In genomic region chr1:243851765-243852164, GRCh38 we compare ENCODE assay signal across 9 cellular contexts. TPM values are rescaled to one million over a fixed set of nuclear protein-coding genes. Genes with fewer than 3 reads are reported as not detected.
DNase-seq lines count a peak whose midpoint lies in the region; ATAC-seq and TF ChIP-seq lines count a peak whose summit lies in the region.
"Had no signal": no experiment of that assay in that cellular context is flagged by ENCODE, and none has a peak within 500 bp of the region (broad histone marks: within the 10 kb centered on the region; RNA-seq: fewer than 3 reads in every experiment).

No MANE protein-coding gene starts in this region.

- ATAC-seq in T-cell (replicated peaks in 1 of 4) (no peak), HG02642 (IDR thresholded peaks at IDR 0.05; ENCODE audit: poor library complexity, unreplicated experiment) (no peak)

- POLR2A ChIA-PET in T-cell (lab: Charles Lee): no interaction called here

- H3K27me3 Mint-ChIP-seq in activated naive CD4-positive, alpha-beta T cell treated with anti-CD3 and anti-CD28 coated beads, Interleukin-2, amount 50 U/mL, for 24 hours: no peaks in the 10 kb centered on the region
- peaks cover 2 to 4% of the 10 kb centered on the region in 2 donors for H3K27me3 Mint-ChIP-seq in T-cell

- no peak overlapping the region for H3K27ac ChIP-seq in stomach smooth muscle (ENCODE audit: low read length)

- CTCF ChIA-PET in T-cell (lab: Charles Lee): interaction anchor here in 1 of 2 donors (0.8 kb wide), 1 partner anchor 223 kb away, joined by 3 read pairs; no protein-coding TSS in a partner anchor

- H3K27me3 ChIP-seq in stomach smooth muscle (ENCODE audit: control insufficient read depth in 1 of 2, insufficient read depth in 2 of 2, low read length in 2 of 2): no peaks in the 10 kb centered on the region
- H3K27me3 ChIP-seq: tibial artery had no signal

- peaks cover 2% of the 10 kb centered on the region for H3K4me1 ChIP-seq in stomach smooth muscle (ENCODE audit: control insufficient read depth, insufficient read depth, low read length)

- H3K9me3 Mint-ChIP-seq in activated naive CD4-positive, alpha-beta T cell treated with anti-CD3 and anti-CD28 coated beads, Interleukin-2, amount 50 U/mL, for 24 hours: no peaks in the 10 kb centered on the region
- H3K9me3 Mint-ChIP-seq in T-cell: no peaks in the 10 kb centered on the region

- peaks cover 35% of the 10 kb centered on the region for H3K4me1 Mint-ChIP-seq in activated naive CD4-positive, alpha-beta T cell treated with anti-CD3 and anti-CD28 coated beads, Interleukin-2, amount 50 U/mL, for 24 hours
- H3K4me1 Mint-ChIP-seq in T-cell: peaks cover 22 to 27% (median 26%) of the 10 kb centered on the region in 3 donors

- peak overlapping the region in 1 of 2 donors; percentile 92 for H3K9ac ChIP-seq in stomach smooth muscle (ENCODE audit: low read length in 2 of 2)

- peak overlapping the region; percentile 89 for H3K4me3 Mint-ChIP-seq in activated naive CD4-positive, alpha-beta T cell treated with anti-CD3 and anti-CD28 coated beads, Interleukin-2, amount 50 U/mL, for 24 hours
- peak overlapping the region; percentile 86 to 93 (median 91) for H3K4me3 Mint-ChIP-seq in T-cell

- no peak for TF ChIP-seq CTCF in fibroblast of mammary gland (conservative IDR thresholded peaks at IDR 0.05; ENCODE audit: control insufficient read depth, insufficient read depth, low read depth, low read length)

- H3K36me3 Mint-ChIP-seq in activated naive CD4-positive, alpha-beta T cell treated with anti-CD3 and anti-CD28 coated beads, Interleukin-2, amount 50 U/mL, for 24 hours: no peaks in the 10 kb centered on the region
- no peaks in the 10 kb centered on the region for H3K36me3 Mint-ChIP-seq in T-cell

- H3K4me3 ChIP-seq in fibroblast of mammary gland (ENCODE audit: control insufficient read depth, low read depth, low read length): peak overlapping the region; percentile 76
- peak overlapping the region; percentile 85 to 90 for H3K4me3 ChIP-seq in stomach smooth muscle (ENCODE audit: low read length in 2 of 2)

- H3K27ac Mint-ChIP-seq in activated naive CD4-positive, alpha-beta T cell treated with anti-CD3 and anti-CD28 coated beads, Interleukin-2, amount 50 U/mL, for 24 hours: peak overlapping the region; percentile 96
- H3K27ac Mint-ChIP-seq in T-cell: peak overlapping the region; percentile 93 to 95

- no peaks in the 10 kb centered on the region for H3K36me3 ChIP-seq in stomach smooth muscle (ENCODE audit: control insufficient read depth in 2 of 2, insufficient read depth in 2 of 2, low read length in 2 of 2)
- H3K36me3 ChIP-seq: tibial artery had no signal

- no peak for DNase-seq in activated naive CD4-positive, alpha-beta T cell treated with Interleukin-2 at 50 U/mL for 16 hours
- no peak for DNase-seq in T-cell
- no peak for DNase-seq in fibroblast of mammary gland (ENCODE audit: low read depth)
- DNase-seq in NCI-H345 (lab: John Stamatoyannopoulos, UW): no peak
- no peak for DNase-seq in putamen (ENCODE audit: low spot score)

- H3K9me3 ChIP-seq in stomach smooth muscle (ENCODE audit: control insufficient read depth in 2 of 2, low read length in 2 of 2): no peaks in the 10 kb centered on the region
- H3K9me3 ChIP-seq: tibial artery had no signal

RNA-seq across cellular contexts. Expression of gene AKT3, which starts 1.7 kb away (rescaled TPM):
- total RNA-seq in T-cell: 100 to 1,000 TPM in 4 of 5 donors, 10 to 100 TPM in 1; 94.5 to 124 (median 112) TPM
